ENCODE assay signal across 1 cellular context in genomic region chr14:72792051-72792788, GRCh38.
TF ChIP-seq lines count a peak whose summit lies in the region.

No MANE protein-coding gene starts in this region.

TF ChIP-seq in GM23338, 12 proteins besides CTCF, POLR2A, EP300 and RAD21:
- no peak for TF ChIP-seq ZNF462 (CRISPR knock-in tag; IDR thresholded peaks at IDR 0.05)
